ENCODE assay signal across 1 cellular context in the genomic region with DNA sequence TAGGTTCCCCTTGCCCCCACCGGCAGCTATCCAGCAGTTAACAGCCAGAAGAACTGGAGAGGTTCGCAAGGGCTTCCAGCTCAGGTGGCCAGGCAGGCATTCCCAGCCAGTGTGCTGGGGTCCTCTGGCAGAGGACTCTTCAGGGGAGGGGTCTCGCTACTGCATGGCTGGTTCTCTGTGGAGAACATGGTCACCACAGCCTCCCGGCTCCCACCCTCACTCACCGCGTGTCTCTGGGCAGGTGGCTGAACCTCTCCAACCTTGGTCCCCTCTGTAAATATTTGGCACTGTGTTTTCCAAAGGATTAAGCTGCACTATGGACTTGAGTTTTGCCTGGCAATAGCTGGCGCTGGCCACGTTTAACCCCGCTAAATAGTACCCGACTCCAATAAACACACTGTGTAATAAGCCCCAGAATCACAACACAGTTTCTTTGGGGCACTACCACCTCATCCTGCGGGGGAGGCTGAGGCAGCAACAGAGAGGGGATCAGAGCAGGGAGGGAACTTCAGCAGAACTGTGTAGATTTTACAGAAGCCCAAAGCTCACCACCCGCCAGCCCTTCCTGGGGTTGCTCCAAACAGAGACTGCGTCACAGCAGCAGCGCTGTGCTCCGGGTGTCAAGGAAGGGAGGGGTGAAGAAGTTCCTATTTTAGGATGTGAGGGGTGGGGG.
TF ChIP-seq lines count a peak whose summit lies in the region.

No MANE protein-coding gene starts in this region.

TF ChIP-seq in HepG2, 621 proteins besides CTCF, POLR2A, EP300 and RAD21 (continued from another document and continues in another):
- TF ChIP-seq GTF2F1 (IDR thresholded peaks at IDR 0.05; ENCODE audit: low read length), result no peak
- no peak for TF ChIP-seq ZNF841 (CRISPR knock-in tag; IDR thresholded peaks at IDR 0.05; ENCODE audit: borderline replicate concordance)
- TF ChIP-seq, protein P1, sequence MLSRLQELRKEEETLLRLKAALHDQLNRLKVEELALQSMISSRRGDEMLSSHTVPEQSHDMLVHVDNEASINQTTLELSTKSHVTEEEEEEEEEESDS (CRISPR knock-in tag; IDR thresholded peaks at IDR 0.05; ENCODE audit: borderline replicate concordance), result no peak
- no peak for TF ChIP-seq GFI1 (CRISPR knock-in tag; IDR thresholded peaks at IDR 0.05; ENCODE audit: borderline replicate concordance)
- TF ChIP-seq, protein P2, sequence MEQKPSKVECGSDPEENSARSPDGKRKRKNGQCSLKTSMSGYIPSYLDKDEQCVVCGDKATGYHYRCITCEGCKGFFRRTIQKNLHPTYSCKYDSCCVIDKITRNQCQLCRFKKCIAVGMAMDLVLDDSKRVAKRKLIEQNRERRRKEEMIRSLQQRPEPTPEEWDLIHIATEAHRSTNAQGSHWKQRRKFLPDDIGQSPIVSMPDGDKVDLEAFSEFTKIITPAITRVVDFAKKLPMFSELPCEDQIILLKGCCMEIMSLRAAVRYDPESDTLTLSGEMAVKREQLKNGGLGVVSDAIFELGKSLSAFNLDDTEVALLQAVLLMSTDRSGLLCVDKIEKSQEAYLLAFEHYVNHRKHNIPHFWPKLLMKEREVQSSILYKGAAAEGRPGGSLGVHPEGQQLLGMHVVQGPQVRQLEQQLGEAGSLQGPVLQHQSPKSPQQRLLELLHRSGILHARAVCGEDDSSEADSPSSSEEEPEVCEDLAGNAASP (CRISPR knock-in tag; IDR thresholded peaks at IDR 0.05; ENCODE audit: borderline replicate concordance), result peak; percentile 86; the same call in 1 of the 2 replicates
- no peak for TF ChIP-seq SNRNP70 (IDR thresholded peaks at IDR 0.05; ENCODE audit: low read depth, low read length)
- no peak for TF ChIP-seq GABPB1 (CRISPR knock-in tag; IDR thresholded peaks at IDR 0.05)
- TF ChIP-seq, protein P3, sequence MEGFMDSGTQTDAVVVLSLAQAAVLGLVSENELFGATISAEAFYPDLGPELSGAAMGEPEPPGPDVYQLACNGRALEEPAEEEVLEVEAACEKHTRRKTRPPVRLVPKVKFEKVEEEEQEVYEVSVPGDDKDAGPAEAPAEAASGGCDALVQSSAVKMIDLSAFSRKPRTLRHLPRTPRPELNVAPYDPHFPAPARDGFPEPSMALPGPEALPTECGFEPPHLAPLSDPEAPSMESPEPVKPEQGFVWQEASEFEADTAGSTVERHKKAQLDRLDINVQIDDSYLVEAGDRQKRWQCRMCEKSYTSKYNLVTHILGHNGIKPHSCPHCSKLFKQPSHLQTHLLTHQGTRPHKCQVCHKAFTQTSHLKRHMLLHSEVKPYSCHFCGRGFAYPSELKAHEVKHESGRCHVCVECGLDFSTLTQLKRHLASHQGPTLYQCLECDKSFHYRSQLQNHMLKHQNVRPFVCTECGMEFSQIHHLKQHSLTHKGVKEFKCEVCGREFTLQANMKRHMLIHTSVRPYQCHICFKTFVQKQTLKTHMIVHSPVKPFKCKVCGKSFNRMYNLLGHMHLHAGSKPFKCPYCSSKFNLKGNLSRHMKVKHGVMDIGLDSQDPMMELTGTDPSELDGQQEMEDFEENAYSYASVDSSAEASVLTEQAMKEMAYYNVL (CRISPR knock-in tag; IDR thresholded peaks at IDR 0.05; ENCODE audit: borderline replicate concordance), result no peak
- TF ChIP-seq RBM22 (optimal IDR thresholded peaks at IDR 0.05; ENCODE audit: low read length), result no peak
- TF ChIP-seq SPEN (CRISPR knock-in tag; IDR thresholded peaks at IDR 0.05; ENCODE audit: low read depth), result no peak
- TF ChIP-seq ZNF543 (CRISPR knock-in tag; IDR thresholded peaks at IDR 0.05), result no peak
- TF ChIP-seq NFE2L1 (CRISPR knock-in tag; IDR thresholded peaks at IDR 0.05; ENCODE audit: borderline replicate concordance), result no peak
- no peak for TF ChIP-seq ZBTB8A (CRISPR knock-in tag; IDR thresholded peaks at IDR 0.05; ENCODE audit: borderline replicate concordance, low read depth)
- TF ChIP-seq ZBTB1 (CRISPR knock-in tag; IDR thresholded peaks at IDR 0.05; ENCODE audit: borderline replicate concordance), result no peak
- TF ChIP-seq ZNF768 (CRISPR knock-in tag; IDR thresholded peaks at IDR 0.05), result peak; percentile 86
- no peak for TF ChIP-seq MED8 (CRISPR knock-in tag; IDR thresholded peaks at IDR 0.05; ENCODE audit: insufficient replicate concordance)
- no peak for TF ChIP-seq TOPORS (CRISPR knock-in tag; IDR thresholded peaks at IDR 0.05)
- TF ChIP-seq, protein P4, sequence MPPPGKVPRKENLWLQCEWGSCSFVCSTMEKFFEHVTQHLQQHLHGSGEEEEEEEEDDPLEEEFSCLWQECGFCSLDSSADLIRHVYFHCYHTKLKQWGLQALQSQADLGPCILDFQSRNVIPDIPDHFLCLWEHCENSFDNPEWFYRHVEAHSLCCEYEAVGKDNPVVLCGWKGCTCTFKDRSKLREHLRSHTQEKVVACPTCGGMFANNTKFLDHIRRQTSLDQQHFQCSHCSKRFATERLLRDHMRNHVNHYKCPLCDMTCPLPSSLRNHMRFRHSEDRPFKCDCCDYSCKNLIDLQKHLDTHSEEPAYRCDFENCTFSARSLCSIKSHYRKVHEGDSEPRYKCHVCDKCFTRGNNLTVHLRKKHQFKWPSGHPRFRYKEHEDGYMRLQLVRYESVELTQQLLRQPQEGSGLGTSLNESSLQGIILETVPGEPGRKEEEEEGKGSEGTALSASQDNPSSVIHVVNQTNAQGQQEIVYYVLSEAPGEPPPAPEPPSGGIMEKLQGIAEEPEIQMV (CRISPR knock-in tag; IDR thresholded peaks at IDR 0.05; ENCODE audit: low read depth), result no peak
- no peak for TF ChIP-seq HIVEP1 (CRISPR knock-in tag; IDR thresholded peaks at IDR 0.05)
- no peak; the same call in 1 of the 2 replicates for TF ChIP-seq ZMYM3 (CRISPR knock-in tag; IDR thresholded peaks at IDR 0.05)
- no peak for TF ChIP-seq ZNF3 (CRISPR knock-in tag; IDR thresholded peaks at IDR 0.05)
- TF ChIP-seq, protein P5, sequence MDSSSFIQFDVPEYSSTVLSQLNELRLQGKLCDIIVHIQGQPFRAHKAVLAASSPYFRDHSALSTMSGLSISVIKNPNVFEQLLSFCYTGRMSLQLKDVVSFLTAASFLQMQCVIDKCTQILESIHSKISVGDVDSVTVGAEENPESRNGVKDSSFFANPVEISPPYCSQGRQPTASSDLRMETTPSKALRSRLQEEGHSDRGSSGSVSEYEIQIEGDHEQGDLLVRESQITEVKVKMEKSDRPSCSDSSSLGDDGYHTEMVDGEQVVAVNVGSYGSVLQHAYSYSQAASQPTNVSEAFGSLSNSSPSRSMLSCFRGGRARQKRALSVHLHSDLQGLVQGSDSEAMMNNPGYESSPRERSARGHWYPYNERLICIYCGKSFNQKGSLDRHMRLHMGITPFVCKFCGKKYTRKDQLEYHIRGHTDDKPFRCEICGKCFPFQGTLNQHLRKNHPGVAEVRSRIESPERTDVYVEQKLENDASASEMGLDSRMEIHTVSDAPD (CRISPR knock-in tag; IDR thresholded peaks at IDR 0.05), result no peak
- no peak for TF ChIP-seq ZNF136 (CRISPR knock-in tag; IDR thresholded peaks at IDR 0.05; ENCODE audit: low read depth)
- TF ChIP-seq ZNF10 (CRISPR knock-in tag; IDR thresholded peaks at IDR 0.05; ENCODE audit: borderline replicate concordance, low read depth), result no peak
- TF ChIP-seq, protein P6, sequence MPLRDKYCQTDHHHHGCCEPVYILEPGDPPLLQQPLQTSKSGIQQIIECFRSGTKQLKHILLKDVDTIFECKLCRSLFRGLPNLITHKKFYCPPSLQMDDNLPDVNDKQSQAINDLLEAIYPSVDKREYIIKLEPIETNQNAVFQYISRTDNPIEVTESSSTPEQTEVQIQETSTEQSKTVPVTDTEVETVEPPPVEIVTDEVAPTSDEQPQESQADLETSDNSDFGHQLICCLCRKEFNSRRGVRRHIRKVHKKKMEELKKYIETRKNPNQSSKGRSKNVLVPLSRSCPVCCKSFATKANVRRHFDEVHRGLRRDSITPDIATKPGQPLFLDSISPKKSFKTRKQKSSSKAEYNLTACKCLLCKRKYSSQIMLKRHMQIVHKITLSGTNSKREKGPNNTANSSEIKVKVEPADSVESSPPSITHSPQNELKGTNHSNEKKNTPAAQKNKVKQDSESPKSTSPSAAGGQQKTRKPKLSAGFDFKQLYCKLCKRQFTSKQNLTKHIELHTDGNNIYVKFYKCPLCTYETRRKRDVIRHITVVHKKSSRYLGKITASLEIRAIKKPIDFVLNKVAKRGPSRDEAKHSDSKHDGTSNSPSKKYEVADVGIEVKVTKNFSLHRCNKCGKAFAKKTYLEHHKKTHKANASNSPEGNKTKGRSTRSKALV (CRISPR knock-in tag; IDR thresholded peaks at IDR 0.05), result peak; percentile 60; the same call in 1 of the 2 replicates
- TF ChIP-seq, protein P7, sequence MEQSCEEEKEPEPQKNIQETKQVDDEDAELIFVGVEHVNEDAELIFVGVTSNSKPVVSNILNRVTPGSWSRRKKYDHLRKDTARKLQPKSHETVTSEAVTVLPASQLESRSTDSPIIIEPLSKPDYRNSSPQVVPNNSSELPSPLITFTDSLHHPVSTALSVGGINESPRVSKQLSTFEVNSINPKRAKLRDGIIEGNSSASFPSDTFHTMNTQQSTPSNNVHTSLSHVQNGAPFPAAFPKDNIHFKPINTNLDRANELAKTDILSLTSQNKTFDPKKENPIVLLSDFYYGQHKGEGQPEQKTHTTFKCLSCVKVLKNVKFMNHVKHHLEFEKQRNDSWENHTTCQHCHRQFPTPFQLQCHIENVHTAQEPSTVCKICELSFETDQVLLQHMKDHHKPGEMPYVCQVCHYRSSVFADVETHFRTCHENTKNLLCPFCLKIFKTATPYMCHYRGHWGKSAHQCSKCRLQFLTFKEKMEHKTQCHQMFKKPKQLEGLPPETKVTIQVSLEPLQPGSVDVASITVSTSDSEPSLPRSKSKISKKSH (CRISPR knock-in tag; IDR thresholded peaks at IDR 0.05; ENCODE audit: borderline replicate concordance), result no peak
- TF ChIP-seq RFXAP (CRISPR knock-in tag; IDR thresholded peaks at IDR 0.05; ENCODE audit: borderline replicate concordance), result peak; percentile 72
- TF ChIP-seq, protein P8, sequence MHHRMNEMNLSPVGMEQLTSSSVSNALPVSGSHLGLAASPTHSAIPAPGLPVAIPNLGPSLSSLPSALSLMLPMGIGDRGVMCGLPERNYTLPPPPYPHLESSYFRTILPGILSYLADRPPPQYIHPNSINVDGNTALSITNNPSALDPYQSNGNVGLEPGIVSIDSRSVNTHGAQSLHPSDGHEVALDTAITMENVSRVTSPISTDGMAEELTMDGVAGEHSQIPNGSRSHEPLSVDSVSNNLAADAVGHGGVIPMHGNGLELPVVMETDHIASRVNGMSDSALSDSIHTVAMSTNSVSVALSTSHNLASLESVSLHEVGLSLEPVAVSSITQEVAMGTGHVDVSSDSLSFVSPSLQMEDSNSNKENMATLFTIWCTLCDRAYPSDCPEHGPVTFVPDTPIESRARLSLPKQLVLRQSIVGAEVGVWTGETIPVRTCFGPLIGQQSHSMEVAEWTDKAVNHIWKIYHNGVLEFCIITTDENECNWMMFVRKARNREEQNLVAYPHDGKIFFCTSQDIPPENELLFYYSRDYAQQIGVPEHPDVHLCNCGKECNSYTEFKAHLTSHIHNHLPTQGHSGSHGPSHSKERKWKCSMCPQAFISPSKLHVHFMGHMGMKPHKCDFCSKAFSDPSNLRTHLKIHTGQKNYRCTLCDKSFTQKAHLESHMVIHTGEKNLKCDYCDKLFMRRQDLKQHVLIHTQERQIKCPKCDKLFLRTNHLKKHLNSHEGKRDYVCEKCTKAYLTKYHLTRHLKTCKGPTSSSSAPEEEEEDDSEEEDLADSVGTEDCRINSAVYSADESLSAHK (CRISPR knock-in tag; IDR thresholded peaks at IDR 0.05; ENCODE audit: borderline replicate concordance), result no peak
- peak; percentile 81 for TF ChIP-seq SAP130 (CRISPR knock-in tag; IDR thresholded peaks at IDR 0.05; ENCODE audit: low read depth)
- TF ChIP-seq ADNP (CRISPR knock-in tag; IDR thresholded peaks at IDR 0.05), result no peak
- TF ChIP-seq, protein P9, sequence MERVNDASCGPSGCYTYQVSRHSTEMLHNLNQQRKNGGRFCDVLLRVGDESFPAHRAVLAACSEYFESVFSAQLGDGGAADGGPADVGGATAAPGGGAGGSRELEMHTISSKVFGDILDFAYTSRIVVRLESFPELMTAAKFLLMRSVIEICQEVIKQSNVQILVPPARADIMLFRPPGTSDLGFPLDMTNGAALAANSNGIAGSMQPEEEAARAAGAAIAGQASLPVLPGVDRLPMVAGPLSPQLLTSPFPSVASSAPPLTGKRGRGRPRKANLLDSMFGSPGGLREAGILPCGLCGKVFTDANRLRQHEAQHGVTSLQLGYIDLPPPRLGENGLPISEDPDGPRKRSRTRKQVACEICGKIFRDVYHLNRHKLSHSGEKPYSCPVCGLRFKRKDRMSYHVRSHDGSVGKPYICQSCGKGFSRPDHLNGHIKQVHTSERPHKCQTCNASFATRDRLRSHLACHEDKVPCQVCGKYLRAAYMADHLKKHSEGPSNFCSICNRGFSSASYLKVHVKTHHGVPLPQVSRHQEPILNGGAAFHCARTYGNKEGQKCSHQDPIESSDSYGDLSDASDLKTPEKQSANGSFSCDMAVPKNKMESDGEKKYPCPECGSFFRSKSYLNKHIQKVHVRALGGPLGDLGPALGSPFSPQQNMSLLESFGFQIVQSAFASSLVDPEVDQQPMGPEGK (CRISPR knock-in tag; IDR thresholded peaks at IDR 0.05), result peak; percentile 54; the same call in 1 of the 2 replicates
- no peak for TF ChIP-seq ZNF749 (CRISPR knock-in tag; IDR thresholded peaks at IDR 0.05; ENCODE audit: borderline replicate concordance)
- no peak for TF ChIP-seq ZNF672 (CRISPR knock-in tag; IDR thresholded peaks at IDR 0.05)
- TF ChIP-seq ZBTB20 (CRISPR knock-in tag; IDR thresholded peaks at IDR 0.05; ENCODE audit: borderline replicate concordance, low read depth), result no peak; the same call in 1 of the 2 replicates
- no peak for TF ChIP-seq ZNF709 (CRISPR knock-in tag; IDR thresholded peaks at IDR 0.05)
- no peak for TF ChIP-seq HMG20B (CRISPR knock-in tag; conservative IDR thresholded peaks at IDR 0.05)
- TF ChIP-seq, protein P10, sequence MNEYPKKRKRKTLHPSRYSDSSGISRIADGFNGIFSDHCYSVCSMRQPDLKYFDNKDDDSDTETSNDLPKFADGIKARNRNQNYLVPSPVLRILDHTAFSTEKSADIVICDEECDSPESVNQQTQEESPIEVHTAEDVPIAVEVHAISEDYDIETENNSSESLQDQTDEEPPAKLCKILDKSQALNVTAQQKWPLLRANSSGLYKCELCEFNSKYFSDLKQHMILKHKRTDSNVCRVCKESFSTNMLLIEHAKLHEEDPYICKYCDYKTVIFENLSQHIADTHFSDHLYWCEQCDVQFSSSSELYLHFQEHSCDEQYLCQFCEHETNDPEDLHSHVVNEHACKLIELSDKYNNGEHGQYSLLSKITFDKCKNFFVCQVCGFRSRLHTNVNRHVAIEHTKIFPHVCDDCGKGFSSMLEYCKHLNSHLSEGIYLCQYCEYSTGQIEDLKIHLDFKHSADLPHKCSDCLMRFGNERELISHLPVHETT (CRISPR knock-in tag; conservative IDR thresholded peaks at IDR 0.05), result no peak
- no peak for TF ChIP-seq MTA1 (CRISPR knock-in tag; IDR thresholded peaks at IDR 0.05; ENCODE audit: borderline replicate concordance)
- TF ChIP-seq ZFY (CRISPR knock-in tag; IDR thresholded peaks at IDR 0.05), result no peak
- no peak for TF ChIP-seq ZNF558 (CRISPR knock-in tag; IDR thresholded peaks at IDR 0.05; ENCODE audit: borderline replicate concordance)
- TF ChIP-seq ZNF720 (CRISPR knock-in tag; IDR thresholded peaks at IDR 0.05), result no peak
- no peak for TF ChIP-seq DNMT3B (CRISPR knock-in tag; conservative IDR thresholded peaks at IDR 0.05)
- peak; percentile 68 for TF ChIP-seq RXRB (CRISPR knock-in tag; IDR thresholded peaks at IDR 0.05; ENCODE audit: borderline replicate concordance)
- no peak for TF ChIP-seq ZNF598 (CRISPR knock-in tag; IDR thresholded peaks at IDR 0.05; ENCODE audit: borderline replicate concordance)
- no peak for TF ChIP-seq REL (CRISPR knock-in tag; conservative IDR thresholded peaks at IDR 0.05)
- TF ChIP-seq KLF11 (CRISPR knock-in tag; IDR thresholded peaks at IDR 0.05), result no peak
- TF ChIP-seq HDAC1 (CRISPR knock-in tag; IDR thresholded peaks at IDR 0.05), result peak; percentile 49; the same call in 1 of the 2 replicates
- TF ChIP-seq RFX5 (IDR thresholded peaks at IDR 0.05; ENCODE audit: low read depth, low read length), result peak; percentile 85
